In genomic region chr1:40162791-40163441, GRCh38 we compare ENCODE assay signal across 1 cellular context.
TF ChIP-seq lines count a peak whose summit lies in the region.

No MANE protein-coding gene starts in this region.

TF ChIP-seq in IMR-90, 13 proteins besides CTCF, POLR2A, EP300 and RAD21:
- TF ChIP-seq MXI1 (IDR thresholded peaks at IDR 0.05; ENCODE audit: borderline replicate concordance, low read depth, low read length) = no peak
- TF ChIP-seq, protein P1, sequence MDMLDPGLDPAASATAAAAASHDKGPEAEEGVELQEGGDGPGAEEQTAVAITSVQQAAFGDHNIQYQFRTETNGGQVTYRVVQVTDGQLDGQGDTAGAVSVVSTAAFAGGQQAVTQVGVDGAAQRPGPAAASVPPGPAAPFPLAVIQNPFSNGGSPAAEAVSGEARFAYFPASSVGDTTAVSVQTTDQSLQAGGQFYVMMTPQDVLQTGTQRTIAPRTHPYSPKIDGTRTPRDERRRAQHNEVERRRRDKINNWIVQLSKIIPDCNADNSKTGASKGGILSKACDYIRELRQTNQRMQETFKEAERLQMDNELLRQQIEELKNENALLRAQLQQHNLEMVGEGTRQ (IDR thresholded peaks at IDR 0.05; ENCODE audit: low read depth, low read length) = peak; percentile 67
